In genomic region chr5:99187611-99188010, GRCh38 we compare ENCODE assay signal across 19 cellular contexts.
DNase-seq lines count a peak whose midpoint lies in the region; ATAC-seq and TF ChIP-seq lines count a peak whose summit lies in the region.
"Had no signal": no experiment of that assay in that cellular context is flagged by ENCODE, and none has a peak within 500 bp of the region (broad histone marks: within the 10 kb centered on the region; RNA-seq: fewer than 3 reads in every experiment).

No MANE protein-coding gene starts in this region.

- RAD21 ChIA-PET in HCT116 (lab: Charles Lee; ENCODE audit: low non-redundant PET in 1 of 2, low total read pairs in 2 of 2, uncharacterized antibody in 2 of 2, unreplicated experiment in 2 of 2) = no interaction called here

- H3K27me3 Mint-ChIP-seq in natural killer cell treated with Interleukin-12 subunit alpha and Interleukin-12 subunit beta and Interleukin-15 and Interleukin-18, amount 100 ng/mL, for 72 hours = no peaks in the 10 kb centered on the region

- H2AFZ ChIP-seq in HCT116 (ENCODE audit: low read depth, low read length, poor library complexity, severe bottlenecking) = no peak overlapping the region

- no peaks in the 10 kb centered on the region; a peak in 1 of 4 replicates for H3K4me1 ChIP-seq in HCT116 (ENCODE audit: control insufficient read depth in 1 of 2, insufficient read depth in 2 of 2, low read length in 2 of 2)
- H3K4me1 ChIP-seq in SJCRH30 = peaks cover 22% of the 10 kb centered on the region
- H3K4me1 ChIP-seq in mesendoderm (ENCODE audit: control insufficient read depth, low read depth, low read length) = no peaks in the 10 kb centered on the region
- no peaks in the 10 kb centered on the region for H3K4me1 ChIP-seq in stomach
- H3K4me1 ChIP-seq: BLaER1 treated with 17β-estradiol and CSF1 and Interleukin-3, amounts not matched to agents 10 nM and 100 nM had no signal

- BruUV-seq in HCT116 (replicated peaks; lab: Mats Ljungman, UMichigan) = no TSS peak

- H3K36me3 ChIP-seq in HCT116 (ENCODE audit: control insufficient read depth in 1 of 2, insufficient read depth in 2 of 2, low read length in 2 of 2) (no peaks in the 10 kb centered on the region), SJCRH30 (no peaks in the 10 kb centered on the region), mesendoderm (ENCODE audit: control insufficient read depth, insufficient read depth, low read length) (no peaks in the 10 kb centered on the region), stomach (no peaks in the 10 kb centered on the region)
- H3K36me3 ChIP-seq: BLaER1 treated with 17β-estradiol and CSF1 and Interleukin-3, amounts not matched to agents 10 nM and 100 nM had no signal

- no peak for TF ChIP-seq CTCF in HCT116 (IDR thresholded peaks at IDR 0.05 in 2 of 3, conservative IDR thresholded peaks at IDR 0.05 in 1 of 3; ENCODE audit: borderline replicate concordance in 1 of 3, insufficient read depth in 1 of 3, low read depth in 2 of 3, low read length in 2 of 3)
- no peak for TF ChIP-seq CTCF in stomach (IDR thresholded peaks at IDR 0.05)

- no peak overlapping the region for H2AK5ac ChIP-seq in mesendoderm (ENCODE audit: low read length)

- intact Hi-C loops in HCT116 (cut with micrococcal nuclease) = no loop called here
- intact Hi-C loops in stomach (cut with DNase I; ENCODE audit: low total_unique reads) = no loop called here

- 0 out of 2 replicates have a peak, but pooled peaks have one; percentile 30 for ATAC-seq in HCT116
- ATAC-seq in natural killer cell treated with Interleukin-12 subunit alpha and Interleukin-12 subunit beta and Interleukin-15 and Interleukin-18, amount 100 ng/mL, for 72 hours = no peak

- H3K56ac ChIP-seq in mesendoderm (ENCODE audit: low read length) = no peak overlapping the region

- no CpG with 5 or more reads among the region's 2 CpGs for WGBS in mesendoderm (ENCODE audit: extremely low coverage, insufficient coverage, low lambda C conversion rate)
- WGBS in stomach, 5 donors = 43 to 49% (median 47%) methylated on average over 2 of the region's 2 CpGs

- H3K18ac ChIP-seq in mesendoderm (ENCODE audit: low read length) = no peak overlapping the region

- H3K4me3 Mint-ChIP-seq in natural killer cell treated with Interleukin-12 subunit alpha and Interleukin-12 subunit beta and Interleukin-15 and Interleukin-18, amount 100 ng/mL, for 72 hours = no peak overlapping the region
- H3K4me3 Mint-ChIP-seq: HFFc6 had no signal

- H3K4me3 ChIP-seq in HCT116 (replicated peaks in 1 of 2; ENCODE audit: low read depth in 1 of 2, low read length in 2 of 2) (no peak overlapping the region), SJCRH30 (no peak overlapping the region), mesendoderm (ENCODE audit: low read length) (no peak overlapping the region), stomach (no peak overlapping the region)
- H3K4me3 ChIP-seq: BLaER1 treated with 17β-estradiol and CSF1 and Interleukin-3, amounts not matched to agents 10 nM and 100 nM had no signal

- no peak for TF ChIP-seq EP300 in stomach (IDR thresholded peaks at IDR 0.05)

- no peak overlapping the region for H2BK5ac ChIP-seq in mesendoderm (ENCODE audit: low read length)

- no peaks in the 10 kb centered on the region for H3K36me3 Mint-ChIP-seq in natural killer cell treated with Interleukin-12 subunit alpha and Interleukin-12 subunit beta and Interleukin-15 and Interleukin-18, amount 100 ng/mL, for 72 hours

- H3K4me1 Mint-ChIP-seq in natural killer cell treated with Interleukin-12 subunit alpha and Interleukin-12 subunit beta and Interleukin-15 and Interleukin-18, amount 100 ng/mL, for 72 hours (ENCODE audit: low read depth in 2 of 2) = peaks cover 0 to 3% of the 10 kb centered on the region in 2 donors

- peak; percentile 0 for DNase-seq in DMS79 treated with DMSO at 0.1 percent for 48 hours (lab: John Stamatoyannopoulos, UW)
- DNase-seq in DMS79 (lab: John Stamatoyannopoulos, UW) = no peak
- no peak for DNase-seq in HCT116 (ENCODE audit: low read depth, low spot score)
- DNase-seq in SJCRH30 = peak; percentile 15 to 64
- peak; percentile 31 for DNase-seq in mesendoderm
- no peak for DNase-seq in globus pallidus (ENCODE audit: low spot score)
- DNase-seq in natural killer cell treated with Interleukin-12 subunit alpha and Interleukin-12 subunit beta and Interleukin-15 and Interleukin-18, amount 100 ng/mL, for 72 hours (ENCODE audit: low spot score) = no peak
- DNase-seq in stomach = no peak
- DNase-seq: DMS 273 treated with DMSO at 0.1 percent for 48 hours; GOT3; HFFc6; NCI-H1092; NCI-H1694; NCI-H526 treated with DMSO at 0.1 percent for 48 hours; NK-92 treated with Interleukin-12 subunit alpha and Interleukin-12 subunit beta, amount 100 ng/mL, for 24 hours; RPMI8226; SIG-M5 had no signal

- H3K4ac ChIP-seq in mesendoderm (ENCODE audit: low read depth, low read length) = no peak overlapping the region

- H3K23ac ChIP-seq in mesendoderm (ENCODE audit: low read length) = no peak overlapping the region

- H3K79me2 ChIP-seq in HCT116 (ENCODE audit: insufficient read depth, low read length) (no peaks in the 10 kb centered on the region), mesendoderm (ENCODE audit: control insufficient read depth, insufficient read depth, low read length) (no peaks in the 10 kb centered on the region)

- peaks cover 8% of the 10 kb centered on the region for H3K9me3 Mint-ChIP-seq in natural killer cell treated with Interleukin-12 subunit alpha and Interleukin-12 subunit beta and Interleukin-15 and Interleukin-18, amount 100 ng/mL, for 72 hours

- H4K5ac ChIP-seq in mesendoderm (ENCODE audit: low read length) = no peak overlapping the region

- no peaks in the 10 kb centered on the region for H3K79me1 ChIP-seq in mesendoderm (ENCODE audit: low read length)

- no peak for TF ChIP-seq POLR2A in HCT116 (IDR thresholded peaks at IDR 0.05; ENCODE audit: borderline replicate concordance, extremely low read depth, insufficient read depth, insufficient read length)
- TF ChIP-seq POLR2A in stomach (IDR thresholded peaks at IDR 0.05) = no peak

- H4K8ac ChIP-seq in mesendoderm (ENCODE audit: low read depth, low read length) = no peak overlapping the region

- H3K9me2 ChIP-seq in HCT116 (ENCODE audit: insufficient read depth) = no peaks in the 10 kb centered on the region

- no peak overlapping the region for H2BK15ac ChIP-seq in mesendoderm (replicated peaks; ENCODE audit: low read depth)

- H3K9me3 ChIP-seq in HCT116 (ENCODE audit: control insufficient read depth in 1 of 2, insufficient read depth in 1 of 2, low read depth in 1 of 2, low read length in 2 of 2) = no peaks in the 10 kb centered on the region
- H3K9me3 ChIP-seq in SJCRH30 (replicated peaks) = 0 out of 2 replicates have a peak, but pooled peaks cover 3% of the 10 kb centered on the region
- H3K9me3 ChIP-seq in stomach = no peaks in the 10 kb centered on the region
- H3K9me3 ChIP-seq: BLaER1 treated with 17β-estradiol and CSF1 and Interleukin-3, amounts not matched to agents 10 nM and 100 nM had no signal

- POLR2A ChIA-PET in HCT116 (lab: Charles Lee) = no interaction called here

- H3K27me3 ChIP-seq in HCT116 (ENCODE audit: insufficient read depth, low read length) (peaks cover 21% of the 10 kb centered on the region), SJCRH30 (no peaks in the 10 kb centered on the region), mesendoderm (ENCODE audit: insufficient read depth, low read length, poor library complexity) (no peaks in the 10 kb centered on the region), stomach (no peaks in the 10 kb centered on the region)
- H3K27me3 ChIP-seq: BLaER1 treated with 17β-estradiol and CSF1 and Interleukin-3, amounts not matched to agents 10 nM and 100 nM had no signal

- H3K27ac ChIP-seq in HCT116 (ENCODE audit: low read depth, low read length) (no peak overlapping the region), SJCRH30 (peak overlapping the region; percentile 54), mesendoderm (ENCODE audit: low read depth, low read length) (no peak overlapping the region), stomach (no peak overlapping the region)
- H3K27ac ChIP-seq: 22Rv1; BLaER1 treated with 17β-estradiol and CSF1 and Interleukin-3, amounts not matched to agents 10 nM and 100 nM had no signal

- no peak for TF ChIP-seq RAD21 in HCT116 (IDR thresholded peaks at IDR 0.05; ENCODE audit: low read depth)

- H3K27ac Mint-ChIP-seq in natural killer cell treated with Interleukin-12 subunit alpha and Interleukin-12 subunit beta and Interleukin-15 and Interleukin-18, amount 100 ng/mL, for 72 hours = no peak overlapping the region
- H3K27ac Mint-ChIP-seq: HFFc6 had no signal

- CTCF ChIA-PET in HCT116 (lab: Charles Lee) = no interaction called here

- H3K4me2 ChIP-seq in HCT116 (ENCODE audit: low read length) = no peak overlapping the region
- H3K4me2 ChIP-seq in mesendoderm (ENCODE audit: low read length) = no peak overlapping the region
- H3K4me2 ChIP-seq: BLaER1 treated with 17β-estradiol and CSF1 and Interleukin-3, amounts not matched to agents 10 nM and 100 nM had no signal

- H2BK120ac ChIP-seq in mesendoderm (ENCODE audit: low read depth, low read length) = no peak overlapping the region

- H3K9ac ChIP-seq in HCT116 (ENCODE audit: low read length) = no peak overlapping the region
- H3K9ac ChIP-seq in mesendoderm (ENCODE audit: low read length) = no peak overlapping the region
- H3K9ac ChIP-seq: BLaER1 treated with 17β-estradiol and CSF1 and Interleukin-3, amounts not matched to agents 10 nM and 100 nM had no signal

- no peaks in the 10 kb centered on the region for H4K20me1 ChIP-seq in HCT116 (ENCODE audit: insufficient read depth)
- H4K20me1 ChIP-seq: BLaER1 treated with 17β-estradiol and CSF1 and Interleukin-3, amounts not matched to agents 10 nM and 100 nM had no signal

TF ChIP-seq in HCT116, 20 proteins besides CTCF, POLR2A, EP300 and RAD21:
- TF ChIP-seq, protein P1, sequence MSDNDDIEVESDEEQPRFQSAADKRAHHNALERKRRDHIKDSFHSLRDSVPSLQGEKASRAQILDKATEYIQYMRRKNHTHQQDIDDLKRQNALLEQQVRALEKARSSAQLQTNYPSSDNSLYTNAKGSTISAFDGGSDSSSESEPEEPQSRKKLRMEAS (IDR thresholded peaks at IDR 0.05) = peak; percentile 40; the same call in 1 of the 2 replicates
- TF ChIP-seq TCF7L2 (IDR thresholded peaks at IDR 0.05; ENCODE audit: borderline replicate concordance, extremely low read depth, insufficient read depth, insufficient read length) = no peak

Comparison
In these comparisons a context has a peak if more than half of its experiments do, and no peak if none do; other contexts are left out.
1. DNase-seq: peak in DMS79 treated with DMSO at 0.1 percent for 48 hours (single experiment), SJCRH30 (2 of 2) and mesendoderm (single experiment); none in DMS79 (single experiment), HCT116 (single experiment), globus pallidus (single experiment), natural killer cell treated with Interleukin-12 subunit alpha and Interleukin-12 subunit beta and Interleukin-15 and Interleukin-18, amount 100 ng/mL, for 72 hours (single experiment) and stomach (single experiment).